ENCODE assay signal across 7 cellular contexts in the genomic region with DNA sequence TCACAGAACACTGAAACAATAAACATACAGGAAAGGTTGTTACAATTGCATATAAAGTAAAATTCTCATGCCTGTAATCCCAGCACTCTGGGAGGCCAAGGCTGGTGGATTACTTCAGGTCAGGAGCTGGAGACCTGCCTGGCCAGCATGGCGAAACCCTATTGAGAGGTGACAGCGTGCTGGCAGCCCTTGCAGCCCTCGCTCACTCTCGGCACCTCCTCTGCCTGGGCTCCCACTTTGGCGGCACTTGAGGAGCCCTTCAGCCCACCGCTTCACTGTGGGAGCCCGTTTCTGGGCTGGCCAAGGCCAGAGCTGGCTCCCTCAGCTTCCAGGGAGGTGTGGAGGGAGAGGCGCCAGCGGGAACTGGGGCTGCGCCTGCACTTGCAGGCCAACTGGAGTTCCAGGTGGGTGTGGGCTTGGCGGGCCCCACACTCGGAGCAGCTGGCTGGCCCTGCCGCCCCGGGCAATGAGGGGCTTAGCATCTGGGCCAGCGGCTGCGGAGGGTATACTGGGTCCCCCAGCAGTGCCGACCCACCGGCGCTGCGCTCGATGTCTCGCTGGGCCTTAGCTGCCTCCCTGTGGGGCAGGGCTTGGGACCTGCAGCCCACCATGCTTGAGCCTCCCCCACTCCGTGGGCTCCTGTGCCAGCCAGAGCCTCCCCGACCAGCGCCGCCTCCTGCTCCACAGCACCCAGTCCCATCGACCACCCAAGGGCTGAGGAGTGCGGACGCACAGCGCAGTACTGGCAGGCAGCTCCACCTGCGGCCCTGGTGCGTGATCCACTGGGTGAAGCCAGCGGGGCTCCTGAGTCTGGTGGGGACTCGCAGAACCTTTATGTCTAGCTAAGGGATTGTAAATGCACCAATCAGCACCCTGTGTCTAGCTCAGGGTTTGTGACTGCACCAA. TPM values are rescaled to one million over a fixed set of nuclear protein-coding genes. Genes with fewer than 3 reads are reported as not detected.
DNase-seq lines count a peak whose midpoint lies in the region; ATAC-seq, FAIRE-seq and TF ChIP-seq lines count a peak whose summit lies in the region.
"Not testable (repeated sequence)": the region's sequence is repeated elsewhere in the genome, so short reads cannot be mapped to it uniquely, and the experiment has no call there.

No MANE protein-coding gene starts in this region.

- not testable (repeated sequence) for H3K9ac ChIP-seq in K562 (ENCODE audit: insufficient read depth in 1 of 2, low read depth in 2 of 2, low read length in 2 of 2); muscle layer of colon (ENCODE audit: low read length)

- not testable (repeated sequence) for H3K9me3 Mint-ChIP-seq in activated T-helper 17 cell treated with anti-CD3 and anti-CD28 coated beads, Interleukin-2, amount 50 U/mL, for 72 hours

- TF ChIP-seq RAD21 in K562 (CRISPR knock-in tag; conservative IDR thresholded peaks at IDR 0.05 in 1 of 2, IDR thresholded peaks at IDR 0.05 in 1 of 2): not testable (repeated sequence)

- H3K27ac ChIP-seq in KOPT-K1 (ENCODE audit: low read depth, low read length, poor library complexity, severe bottlenecking) (peak overlapping the region; percentile 67), muscle layer of colon (ENCODE audit: low read depth, low read length) (peak overlapping the region; percentile 24), tibial artery (peak overlapping the region; percentile 30 to 78)
- H3K27ac ChIP-seq in K562 (ENCODE audit: extremely low read depth, low read depth, low read length): not testable (repeated sequence)

- TF ChIP-seq CTCF in K562 (IDR thresholded peaks at IDR 0.05 in 2 of 3, conservative IDR thresholded peaks at IDR 0.05 in 1 of 3; ENCODE audit: insufficient read depth in 2 of 3, low read depth in 1 of 3, low read length in 3 of 3); tibial artery (IDR thresholded peaks at IDR 0.05): not testable (repeated sequence)

- DNase-seq in K562 (ENCODE audit: extremely low read depth in 1 of 4, low spot score in 3 of 4); tibial artery: not testable (repeated sequence)
- DNase-seq in left ventricle myocardium superior (peak; percentile 27), sciatic nerve (ENCODE audit: low spot score) (peak; percentile 51)

- POLR2A ChIA-PET in K562 (lab: Yijun Ruan, JAX): interaction anchor here (0.6 to 2.4 kb wide), 3 partner anchors 13 to 1513 kb away, joined by 3 to 5 read pairs (median 3); a partner anchor contains a TSS

- H3K9me1 ChIP-seq in K562 (ENCODE audit: control insufficient read depth, insufficient read depth, low read length): not testable (repeated sequence)

- ATAC-seq in activated T-helper 17 cell treated with anti-CD3 and anti-CD28 coated beads, Interleukin-2, amount 50 U/mL, for 72 hours (replicated peaks); K562; left ventricle myocardium superior; sciatic nerve: not testable (repeated sequence)

- not testable (repeated sequence) for FAIRE-seq in K562 (lab: Jason Lieb, UNC)

- H3K27me3 Mint-ChIP-seq in activated T-helper 17 cell treated with anti-CD3 and anti-CD28 coated beads, Interleukin-2, amount 50 U/mL, for 72 hours: not testable (repeated sequence)

- not testable (repeated sequence) for TF ChIP-seq POLR2A in K562 (conservative IDR thresholded peaks at IDR 0.05)

- not testable (repeated sequence) for H3K79me2 ChIP-seq in K562 (ENCODE audit: control insufficient read depth, insufficient read depth, low read length)

- H3K36me3 Mint-ChIP-seq in activated T-helper 17 cell treated with anti-CD3 and anti-CD28 coated beads, Interleukin-2, amount 50 U/mL, for 72 hours (ENCODE audit: low read depth): not testable (repeated sequence)

- H3K4me3 Mint-ChIP-seq in activated T-helper 17 cell treated with anti-CD3 and anti-CD28 coated beads, Interleukin-2, amount 50 U/mL, for 72 hours: peak overlapping the region; percentile 69

- not testable (repeated sequence) for H3K4me3 ChIP-seq in K562; muscle layer of colon (ENCODE audit: low read depth in 1 of 2, low read length in 2 of 2); tibial artery

- intact Hi-C loops in K562 (cut with micrococcal nuclease); left ventricle myocardium superior (cut with micrococcal nuclease); sciatic nerve (cut with DNase I); tibial artery (cut with DNase I; ENCODE audit: low total_unique reads): not testable (repeated sequence)

- H3K27ac Mint-ChIP-seq in activated T-helper 17 cell treated with anti-CD3 and anti-CD28 coated beads, Interleukin-2, amount 50 U/mL, for 72 hours: not testable (repeated sequence)

- 96% methylated on average over 29 of the region's 34 CpGs for WGBS in K562 (ENCODE audit: insufficient coverage, low coverage, missing lambda C conversion rate)

- not testable (repeated sequence) for BruUV-seq in K562 (replicated peaks; lab: Mats Ljungman, UMichigan)

- CTCF ChIA-PET in K562 (lab: Yijun Ruan, JAX; ENCODE audit: low intra/inter-chr PET ratio): not testable (repeated sequence)

- H3K4me1 Mint-ChIP-seq in activated T-helper 17 cell treated with anti-CD3 and anti-CD28 coated beads, Interleukin-2, amount 50 U/mL, for 72 hours: peaks cover 40% of the 10 kb centered on the region

- H4K20me1 ChIP-seq in K562 (replicated peaks; ENCODE audit: control insufficient read depth, insufficient read depth, low read length): not testable (repeated sequence)

- not testable (repeated sequence) for H3K4me2 ChIP-seq in K562 (ENCODE audit: insufficient read depth, low read length)

- H3K27me3 ChIP-seq in K562 (ENCODE audit: control insufficient read depth in 2 of 2, insufficient read depth in 2 of 2, low read length in 2 of 2); muscle layer of colon (ENCODE audit: control insufficient read depth in 1 of 2, insufficient read depth in 2 of 2, low read length in 2 of 2); tibial artery: not testable (repeated sequence)

- not testable (repeated sequence) for H3K4me1 ChIP-seq in K562 (replicated peaks in 1 of 2; ENCODE audit: control insufficient read depth in 2 of 2, insufficient read depth in 2 of 2, low read length in 2 of 2)
- H3K4me1 ChIP-seq in muscle layer of colon (ENCODE audit: insufficient read depth, low read length) (peaks cover 42% of the 10 kb centered on the region), tibial artery (peaks cover 0 to 78% (median 33%) of the 10 kb centered on the region in 4 donors)

- not testable (repeated sequence) for H3K9me3 ChIP-seq in KOPT-K1 (ENCODE audit: insufficient read depth, low read length, poor library complexity, severe bottlenecking); K562 (replicated peaks; ENCODE audit: control insufficient read depth, insufficient read depth, low read depth, low read length); muscle layer of colon (ENCODE audit: low read length); tibial artery

- H3K36me3 ChIP-seq in KOPT-K1 (ENCODE audit: insufficient read depth, low read length); K562 (ENCODE audit: control insufficient read depth, insufficient read depth, low read length); muscle layer of colon (ENCODE audit: insufficient read depth, low read length); tibial artery: not testable (repeated sequence)

- not testable (repeated sequence) for H2AFZ ChIP-seq in K562 (ENCODE audit: low read depth, low read length)

- in situ Hi-C loops in K562 (cut with MboI): not testable (repeated sequence)

- not testable (repeated sequence) for TF ChIP-seq EP300 in K562 (IDR thresholded peaks at IDR 0.05; ENCODE audit: low read length)

TF ChIP-seq in K562, 482 proteins besides CTCF, POLR2A, EP300 and RAD21 (continues in another document):
- TF ChIP-seq, protein P1, sequence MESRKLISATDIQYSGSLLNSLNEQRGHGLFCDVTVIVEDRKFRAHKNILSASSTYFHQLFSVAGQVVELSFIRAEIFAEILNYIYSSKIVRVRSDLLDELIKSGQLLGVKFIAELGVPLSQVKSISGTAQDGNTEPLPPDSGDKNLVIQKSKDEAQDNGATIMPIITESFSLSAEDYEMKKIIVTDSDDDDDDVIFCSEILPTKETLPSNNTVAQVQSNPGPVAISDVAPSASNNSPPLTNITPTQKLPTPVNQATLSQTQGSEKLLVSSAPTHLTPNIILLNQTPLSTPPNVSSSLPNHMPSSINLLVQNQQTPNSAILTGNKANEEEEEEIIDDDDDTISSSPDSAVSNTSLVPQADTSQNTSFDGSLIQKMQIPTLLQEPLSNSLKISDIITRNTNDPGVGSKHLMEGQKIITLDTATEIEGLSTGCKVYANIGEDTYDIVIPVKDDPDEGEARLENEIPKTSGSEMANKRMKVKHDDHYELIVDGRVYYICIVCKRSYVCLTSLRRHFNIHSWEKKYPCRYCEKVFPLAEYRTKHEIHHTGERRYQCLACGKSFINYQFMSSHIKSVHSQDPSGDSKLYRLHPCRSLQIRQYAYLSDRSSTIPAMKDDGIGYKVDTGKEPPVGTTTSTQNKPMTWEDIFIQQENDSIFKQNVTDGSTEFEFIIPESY (CRISPR knock-in tag; IDR thresholded peaks at IDR 0.05): peak; percentile 62; the same call in 1 of the 2 replicates

RNA-seq across cellular contexts. Expression of a gene that starts 51.5 kb away (rescaled TPM):
- 100 to 1,000 TPM; 322 to 452 TPM for total RNA-seq in activated T-helper 17 cell treated with anti-CD3 and anti-CD28 coated beads, Interleukin-2, amount 50 U/mL, for 72 hours
- 337 and 524 TPM in 2 replicates for total RNA-seq in K562 (2011; cell fraction: chromatin; rRNA removed; ENCODE audit: low replicate concordance)
- 154 and 188 TPM in 2 replicates for total RNA-seq in K562 (2011; cell fraction: nucleolus; rRNA removed)
- 277 and 417 TPM in 2 replicates for total RNA-seq in K562 (2011; cell fraction: nucleoplasm; rRNA removed)
- total RNA-seq in K562 (2014; rRNA removed) (240 and 243 TPM in 2 replicates), K562 (2014; rRNA removed; fragmentation: Illumina TruSeq; extraction: Trizol) (220 and 241 TPM in 2 replicates), K562 (2015; rRNA removed; fragmentation: Illumina TruSeq; extraction: Trizol) (220 and 243 TPM in 2 replicates), K562 (2021) (217 and 231 TPM in 2 replicates), left ventricle myocardium superior (172 TPM), sciatic nerve (215 TPM)
- polyA plus RNA-seq in K562 (2011; rRNA removed) (116 and 133 TPM in 2 replicates), K562 (2014; fragmentation: Illumina TruSeq; extraction: Trizol) (202 and 221 TPM in 2 replicates), K562 (2014; fragmentation: Nextera tagmentation; extraction: Ambion mirVana) (10 to 100 TPM; 70.3 to 87.3 TPM), K562 (2014; rRNA removed) (104 and 107 TPM in 2 replicates)
- polyA plus RNA-seq in K562 (2011; cell fraction: cytosol; rRNA removed): 101 and 150 TPM in 2 replicates
- polyA plus RNA-seq in K562 (2011; cell fraction: nucleus; rRNA removed): 108 and 135 TPM in 2 replicates
- polyA plus RNA-seq in K562 (2012): 74.4 and 91.9 TPM in 2 replicates
- polyA minus RNA-seq in K562 (2011; rRNA and poly(A)+ RNA removed): 431 and 448 TPM in 2 replicates
- 216 and 268 TPM in 2 replicates for polyA minus RNA-seq in K562 (2011; cell fraction: cytosol; rRNA and poly(A)+ RNA removed)
- polyA minus RNA-seq in K562 (2011; cell fraction: nucleus; rRNA and poly(A)+ RNA removed): 326 and 485 TPM in 2 replicates
